ENCODE assay signal across 8 cellular contexts in the genomic region with DNA sequence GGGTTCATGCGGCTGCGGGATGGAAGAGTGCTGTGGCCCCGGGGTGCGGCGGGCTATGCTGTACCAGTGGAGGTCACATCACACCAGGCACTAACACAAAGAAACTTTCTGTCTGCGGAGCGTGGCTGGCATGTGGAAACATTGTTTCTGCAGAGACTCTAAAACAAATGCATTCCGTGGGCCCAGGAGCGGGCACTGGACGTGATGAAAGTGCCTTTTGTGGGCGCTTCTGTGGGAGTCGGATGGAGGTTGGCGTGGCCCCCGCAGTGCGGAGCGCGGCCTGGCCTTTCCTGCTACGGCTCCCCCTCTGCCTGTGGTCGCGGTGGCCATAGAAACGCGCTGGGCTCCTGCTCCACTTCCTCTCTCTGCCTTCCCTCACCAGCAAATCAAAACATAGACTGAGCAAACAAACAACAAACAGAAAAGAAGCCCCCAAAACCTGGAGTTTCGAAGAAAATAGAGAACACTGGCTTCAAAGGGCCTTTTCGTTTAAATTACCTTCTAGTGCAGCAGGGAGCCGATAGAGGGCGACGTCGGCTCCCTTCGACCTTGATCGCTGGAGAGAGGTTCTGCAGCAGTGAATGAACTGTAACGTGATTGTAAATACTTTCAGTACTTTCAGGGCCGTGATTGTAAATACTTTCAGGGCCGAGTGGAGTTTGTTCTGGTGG. TPM values are rescaled to one million over a fixed set of nuclear protein-coding genes. Genes with fewer than 3 reads are reported as not detected.
DNase-seq lines count a peak whose midpoint lies in the region; ATAC-seq lines count a peak whose summit lies in the region.

No MANE protein-coding gene starts in this region.

- no peak overlapping the region for H3K4me3 ChIP-seq in Jurkat, Clone E6-1 (ENCODE audit: low read length)

- peak; percentile 85 for ATAC-seq in GM21576 (IDR thresholded peaks at IDR 0.05; ENCODE audit: unreplicated experiment)
- peak; percentile 56 to 66 for ATAC-seq in activated CD4-positive, CD25-positive, alpha-beta regulatory T cell treated with anti-CD3 and anti-CD28 coated beads, Interleukin-2, amount 50 U/mL, for 24 hours

- DNase-seq in GF-D8 (lab: John Stamatoyannopoulos, UW) (peak; percentile 19), dermis microvascular lymphatic vessel endothelial cell (ENCODE audit: low read depth in 2 of 2) (peak; percentile 18 to 52), mucosa of gallbladder (ENCODE audit: low spot score) (peak; percentile 29), stromal cell of bone marrow (ENCODE audit: low read depth) (peak; percentile 7), NCI-H345 (lab: John Stamatoyannopoulos, UW) (no peak)
- peak; percentile 32 for DNase-seq in Jurkat, Clone E6-1 (ENCODE audit: low read depth, low spot score)

RNA-seq across cellular contexts. Expression of gene KIF5C, which starts 51.4 kb away (rescaled TPM):
- 1.1 TPM for polyA plus RNA-seq in Jurkat, Clone E6-1 (2012; ENCODE audit: insufficient read depth, insufficient read length)
- under 0.01 TPM in 2 replicates for total RNA-seq in dermis microvascular lymphatic vessel endothelial cell
- total RNA-seq in mucosa of gallbladder, result 3.5 TPM
